28 cellular contexts compared by ENCODE assay signal in genomic region chr2:222301296-222301997, GRCh38. TPM values are rescaled to one million over a fixed set of nuclear protein-coding genes. Genes with fewer than 3 reads are reported as not detected.
DNase-seq lines count a peak whose midpoint lies in the region; ATAC-seq, FAIRE-seq and TF ChIP-seq lines count a peak whose summit lies in the region.
"Had no signal": no experiment of that assay in that cellular context is flagged by ENCODE, and none has a peak within 500 bp of the region (broad histone marks: within the 10 kb centered on the region; RNA-seq: fewer than 3 reads in every experiment).

No MANE protein-coding gene starts in this region.

- no peaks in the 10 kb centered on the region for H4K20me1 ChIP-seq in endothelial cell of umbilical vein (replicated peaks; ENCODE audit: control insufficient read depth, extremely low read depth, insufficient read depth, low read length)
- H4K20me1 ChIP-seq in GM23248 (ENCODE audit: insufficient read depth), result no peaks in the 10 kb centered on the region

- WGBS in GM23248 (ENCODE audit: low coverage in 1 of 2, low lambda C conversion rate in 2 of 2, missing lambda C conversion rate in 2 of 2), 2 experiments, result 13 to 15% methylated on average over 32 of the region's 32 CpGs
- 6 to 8% methylated on average over 32 of the region's 32 CpGs for WGBS in heart right ventricle, 2 donors

- no peak for FAIRE-seq in endothelial cell of umbilical vein (lab: Jason Lieb, UNC)
- FAIRE-seq: A549, endometrium had no signal

- TF ChIP-seq CTCF in endothelial cell of umbilical vein (IDR thresholded peaks at IDR 0.05; ENCODE audit: extremely low read depth in 1 of 2, insufficient read depth in 1 of 2, low read depth in 1 of 2, low read length in 2 of 2) (no peak), nephron progenitor cell (IDR thresholded peaks at IDR 0.05) (no peak), heart right ventricle (IDR thresholded peaks at IDR 0.05) (no peak), endothelial cell (IDR thresholded peaks at IDR 0.05; ENCODE audit: unreplicated experiment) (no peak)

- ATAC-seq in heart right ventricle, result no peak
- ATAC-seq: A549; CD8-positive, alpha-beta T cell; left cardiac atrium; naive thymus-derived CD4-positive, alpha-beta T cell; right lobe of liver had no signal

- H3K27ac ChIP-seq in endothelial cell of umbilical vein (ENCODE audit: insufficient read depth, low read depth, low read length), result no peak overlapping the region
- H3K27ac ChIP-seq in GM23248, result no peak overlapping the region
- no peak overlapping the region for H3K27ac ChIP-seq in heart right ventricle
- H3K27ac ChIP-seq: A549, parathyroid adenoma, right lobe of liver had no signal

- in situ Hi-C loops in GM23248 (cut with MboI), result no loop called here

- H3K4me1 ChIP-seq in endothelial cell of umbilical vein (ENCODE audit: control insufficient read depth, extremely low read depth, insufficient read depth, low read length) (peaks cover 9% of the 10 kb centered on the region), GM23248 (ENCODE audit: insufficient read depth) (no peaks in the 10 kb centered on the region), heart right ventricle (peaks cover 6 to 75% (median 35%) of the 10 kb centered on the region in 9 donors)

- H3K4me3 Mint-ChIP-seq in activated naive CD4-positive, alpha-beta T cell treated with anti-CD3 and anti-CD28 coated beads, Interleukin-2, amount 10 ng/mL, durations not matched to agents 7 days and 5 days, result no peak overlapping the region
- H3K4me3 Mint-ChIP-seq in activated naive CD4-positive, alpha-beta T cell treated with anti-CD3 and anti-CD28 coated beads for 36 hours, result no peak overlapping the region
- H3K4me3 Mint-ChIP-seq in nephron progenitor cell (peak overlapping the region; percentile 80), endothelial cell (ENCODE audit: unreplicated experiment) (no peak overlapping the region)
- H3K4me3 Mint-ChIP-seq: activated CD4-positive, alpha-beta memory T cell treated with anti-CD3 and anti-CD28 coated beads for 36 hours; CD8-positive, alpha-beta T cell; HFFc6; mesothelial cell of epicardium had no signal

- no peak overlapping the region for H3K9ac ChIP-seq in endothelial cell of umbilical vein (replicated peaks; ENCODE audit: extremely low read depth, insufficient read depth, low read length)
- no peak overlapping the region for H3K9ac ChIP-seq in GM23248
- H3K9ac ChIP-seq: parathyroid adenoma had no signal

- no peaks in the 10 kb centered on the region for H3K9me1 ChIP-seq in endothelial cell of umbilical vein (replicated peaks; ENCODE audit: control insufficient read depth, extremely low read depth, insufficient read depth, low read length)

- H3K27me3 ChIP-seq in endothelial cell of umbilical vein (ENCODE audit: control insufficient read depth in 2 of 2, insufficient read depth in 2 of 2, low read length in 2 of 2) (peaks cover 98 to 100% of the 10 kb centered on the region in 2 experiments), GM23248 (replicated peaks; ENCODE audit: insufficient read depth) (peaks cover 100% of the 10 kb centered on the region), heart right ventricle (peaks cover 65 to 100% (median 100%) of the 10 kb centered on the region in 7 donors)

- peaks cover 16% of the 10 kb centered on the region for H3K36me3 Mint-ChIP-seq in activated naive CD4-positive, alpha-beta T cell treated with anti-CD3 and anti-CD28 coated beads, Interleukin-2, amount 10 ng/mL, durations not matched to agents 7 days and 5 days
- peaks cover 4% of the 10 kb centered on the region for H3K36me3 Mint-ChIP-seq in activated naive CD4-positive, alpha-beta T cell treated with anti-CD3 and anti-CD28 coated beads for 36 hours (ENCODE audit: low read depth)
- H3K36me3 Mint-ChIP-seq in nephron progenitor cell (ENCODE audit: low read depth), result no peaks in the 10 kb centered on the region
- peaks cover 10% of the 10 kb centered on the region for H3K36me3 Mint-ChIP-seq in endothelial cell (ENCODE audit: low read depth, unreplicated experiment)
- H3K36me3 Mint-ChIP-seq: CD8-positive, alpha-beta T cell; mesothelial cell of epicardium had no signal

- POLR2A ChIA-PET in endothelial cell of umbilical vein (lab: Charles Lee), result no interaction called here

- no peak overlapping the region for H3K4me2 ChIP-seq in endothelial cell of umbilical vein (ENCODE audit: insufficient read depth, low read length)
- no peak overlapping the region for H3K4me2 ChIP-seq in GM23248 (ENCODE audit: unreplicated experiment)
- H3K4me2 ChIP-seq: A549 had no signal

- no TSS peak for BruUV-seq in endothelial cell of umbilical vein (replicated peaks; lab: Mats Ljungman, UMichigan)

- H3K9me3 ChIP-seq in endothelial cell of umbilical vein (replicated peaks; ENCODE audit: control insufficient read depth, insufficient read depth, low read length), result no peaks in the 10 kb centered on the region
- H3K9me3 ChIP-seq in GM23248 (ENCODE audit: low read depth), result no peaks in the 10 kb centered on the region
- no peaks in the 10 kb centered on the region for H3K9me3 ChIP-seq in heart right ventricle
- H3K9me3 ChIP-seq: A549, right lobe of liver had no signal

- H3K4me1 Mint-ChIP-seq in activated naive CD4-positive, alpha-beta T cell treated with anti-CD3 and anti-CD28 coated beads, Interleukin-2, amount 10 ng/mL, durations not matched to agents 7 days and 5 days, result peaks cover 41% of the 10 kb centered on the region
- peaks cover 48% of the 10 kb centered on the region for H3K4me1 Mint-ChIP-seq in activated naive CD4-positive, alpha-beta T cell treated with anti-CD3 and anti-CD28 coated beads for 36 hours (ENCODE audit: low read depth)
- H3K4me1 Mint-ChIP-seq in nephron progenitor cell (peaks cover 90% of the 10 kb centered on the region), endothelial cell (ENCODE audit: unreplicated experiment) (peaks cover 75% of the 10 kb centered on the region)

- H2AFZ ChIP-seq in endothelial cell of umbilical vein (ENCODE audit: low read depth, low read length) (no peak overlapping the region), GM23248 (no peak overlapping the region)
- H2AFZ ChIP-seq: parathyroid adenoma had no signal

- CTCF ChIA-PET in activated naive CD4-positive, alpha-beta T cell treated with anti-CD3 and anti-CD28 coated beads, Interleukin-2, amount 10 ng/mL, durations not matched to agents 7 days and 5 days (lab: Charles Lee), result interaction anchor here (0.7 to 1.3 kb wide), 3 partner anchors 8 to 16 kb away, joined by 3 to 4 read pairs (median 3); no protein-coding TSS in a partner anchor
- CTCF ChIA-PET in activated naive CD4-positive, alpha-beta T cell treated with anti-CD3 and anti-CD28 coated beads for 36 hours (lab: Charles Lee), result no interaction called here
- CTCF ChIA-PET in endothelial cell of umbilical vein (lab: Charles Lee), result interaction anchor here (1.0 to 1.1 kb wide), 2 partner anchors 17 to 261 kb away, joined by 3 to 4 read pairs; no protein-coding TSS in a partner anchor

- intact Hi-C loops in activated naive CD4-positive, alpha-beta T cell treated with anti-CD3 and anti-CD28 coated beads for 36 hours (cut with micrococcal nuclease), result no loop called here
- intact Hi-C loops in endothelial cell of umbilical vein (cut with micrococcal nuclease) (loop anchor here (10.0 kb wide), 1 partner anchor 797 kb away; no protein-coding TSS in a partner anchor), heart right ventricle (cut with DNase I) (loop anchor here in 2 of 10 donors (10.0 kb wide), 1 partner anchor 247 kb away; no protein-coding TSS in a partner anchor)

- H3K9me2 ChIP-seq in GM23248 (ENCODE audit: insufficient read depth), result no peaks in the 10 kb centered on the region

- no peak for DNase-seq in activated naive CD4-positive, alpha-beta T cell treated with anti-CD3 and anti-CD28 coated beads, Interleukin-2, amount 10 ng/mL, durations not matched to agents 7 days and 5 days
- DNase-seq in activated naive CD4-positive, alpha-beta T cell treated with anti-CD3 and anti-CD28 coated beads for 36 hours, result no peak
- DNase-seq in endothelial cell of umbilical vein (ENCODE audit: low read depth, low spot score) (no peak), nephron progenitor cell (no peak), GM23248 (no peak), heart right ventricle (no peak), endothelial cell (ENCODE audit: low spot score) (no peak)
- DNase-seq in stimulated activated CD4-positive, alpha-beta T cell treated with anti-CD3 and anti-CD28 coated beads, Interleukin-4, amount 100 ng/mL, for 24 hours, result no peak
- DNase-seq: activated CD4-positive, alpha-beta memory T cell treated with anti-CD3 and anti-CD28 coated beads for 36 hours; activated CD8-positive, alpha-beta memory T cell treated with anti-CD3 and anti-CD28 coated beads, Interleukin-2, amount 50 U/mL, for 48 hours; activated effector memory CD4-positive, alpha-beta T cell treated with anti-CD3 and anti-CD28 coated beads, Interleukin-2, amount 50 U/mL, for 16 hours; CD8-positive, alpha-beta T cell; cortex of kidney; DMS 273 treated with DMSO at 0.1 percent for 48 hours; HFFc6; left cardiac atrium; naive thymus-derived CD4-positive, alpha-beta T cell; NCI-H2029 treated with DMSO at 0.1 percent for 48 hours; stimulated activated CD4-positive, alpha-beta T cell treated with anti-CD3 and anti-CD28 coated beads, Interleukin-15, amount 100 ng/mL, for 24 hours; stimulated activated CD8-positive, alpha-beta memory T cell treated with anti-CD3 and anti-CD28 coated beads, Interleukin-4, amount 100 ng/mL, for 48 hours; T1000; trophoblast cell had no signal

- TF ChIP-seq POLR2A in endothelial cell of umbilical vein (IDR thresholded peaks at IDR 0.05; ENCODE audit: low read depth, low read length), result no peak

- H3K36me3 ChIP-seq in endothelial cell of umbilical vein (ENCODE audit: control insufficient read depth in 2 of 2, extremely low read depth in 1 of 2, insufficient read depth in 2 of 2, low read length in 2 of 2) (no peaks in the 10 kb centered on the region), GM23248 (ENCODE audit: low read depth) (no peaks in the 10 kb centered on the region), heart right ventricle (no peaks in the 10 kb centered on the region)
- H3K36me3 ChIP-seq: right lobe of liver had no signal

- peak overlapping the region; percentile 45 for H3K27ac Mint-ChIP-seq in activated naive CD4-positive, alpha-beta T cell treated with anti-CD3 and anti-CD28 coated beads, Interleukin-2, amount 10 ng/mL, durations not matched to agents 7 days and 5 days
- no peak overlapping the region for H3K27ac Mint-ChIP-seq in activated naive CD4-positive, alpha-beta T cell treated with anti-CD3 and anti-CD28 coated beads for 36 hours
- H3K27ac Mint-ChIP-seq in nephron progenitor cell (peak overlapping the region; percentile 39), endothelial cell (ENCODE audit: unreplicated experiment) (no peak overlapping the region)
- H3K27ac Mint-ChIP-seq: activated CD4-positive, alpha-beta memory T cell treated with anti-CD3 and anti-CD28 coated beads for 36 hours; CD8-positive, alpha-beta T cell; HFFc6; mesothelial cell of epicardium had no signal

- dilution Hi-C loops in endothelial cell of umbilical vein (cut with MboI; ENCODE audit: extremely low pct_ligation_motif_present, low sequenced_read_pairs), result no loop called here

- H3K27me3 Mint-ChIP-seq in activated naive CD4-positive, alpha-beta T cell treated with anti-CD3 and anti-CD28 coated beads, Interleukin-2, amount 10 ng/mL, durations not matched to agents 7 days and 5 days, result peaks cover 100% of the 10 kb centered on the region
- H3K27me3 Mint-ChIP-seq in activated naive CD4-positive, alpha-beta T cell treated with anti-CD3 and anti-CD28 coated beads for 36 hours (ENCODE audit: low read depth), result peaks cover 91% of the 10 kb centered on the region
- peaks cover 98% of the 10 kb centered on the region for H3K27me3 Mint-ChIP-seq in nephron progenitor cell (ENCODE audit: low read depth, poor library complexity)
- peaks cover 68% of the 10 kb centered on the region for H3K27me3 Mint-ChIP-seq in endothelial cell (ENCODE audit: unreplicated experiment)

- H3F3A ChIP-seq in GM23248 (ENCODE audit: insufficient read depth), result no peaks in the 10 kb centered on the region

- no peak overlapping the region for H3K4me3 ChIP-seq in endothelial cell of umbilical vein (replicated peaks in 1 of 3; ENCODE audit: insufficient read depth in 1 of 3, low read depth in 1 of 3, low read length in 3 of 3)
- no peak overlapping the region for H3K4me3 ChIP-seq in GM23248
- H3K4me3 ChIP-seq in heart right ventricle, result no peak overlapping the region
- H3K4me3 ChIP-seq: A549, right lobe of liver had no signal

- peaks cover 9% of the 10 kb centered on the region for H3K9me3 Mint-ChIP-seq in activated naive CD4-positive, alpha-beta T cell treated with anti-CD3 and anti-CD28 coated beads, Interleukin-2, amount 10 ng/mL, durations not matched to agents 7 days and 5 days
- H3K9me3 Mint-ChIP-seq in activated naive CD4-positive, alpha-beta T cell treated with anti-CD3 and anti-CD28 coated beads for 36 hours, result no peaks in the 10 kb centered on the region
- H3K9me3 Mint-ChIP-seq in nephron progenitor cell (no peaks in the 10 kb centered on the region), endothelial cell (ENCODE audit: unreplicated experiment) (no peaks in the 10 kb centered on the region)
- H3K9me3 Mint-ChIP-seq: activated CD4-positive, alpha-beta memory T cell treated with anti-CD3 and anti-CD28 coated beads for 36 hours; CD8-positive, alpha-beta T cell; HFFc6; mesothelial cell of epicardium had no signal

- H3K79me2 ChIP-seq in endothelial cell of umbilical vein (ENCODE audit: control insufficient read depth, insufficient read depth, low read length) (no peaks in the 10 kb centered on the region), GM23248 (ENCODE audit: insufficient read depth) (no peaks in the 10 kb centered on the region)
- H3K79me2 ChIP-seq: parathyroid adenoma had no signal

RNA-seq across cellular contexts. Expression of gene PAX3, which starts 2.6 kb away (rescaled TPM):
- not detected for total RNA-seq in activated naive CD4-positive, alpha-beta T cell treated with anti-CD3 and anti-CD28 coated beads for 36 hours
- total RNA-seq in endothelial cell of umbilical vein, result not detected in 2 replicates
- not detected in 2 replicates for polyA plus RNA-seq in endothelial cell of umbilical vein
- not detected in 2 replicates for polyA plus RNA-seq in endothelial cell of umbilical vein (2011; cell fraction: cytosol; rRNA removed)
- not detected in 2 replicates for polyA plus RNA-seq in endothelial cell of umbilical vein (2011; cell fraction: nucleus; rRNA removed)
- polyA plus RNA-seq in endothelial cell of umbilical vein (2012), result not detected in 2 replicates
- polyA minus RNA-seq in endothelial cell of umbilical vein, result not detected in 2 replicates
- not detected for polyA minus RNA-seq in endothelial cell of umbilical vein (2011; cell fraction: cytosol; rRNA and poly(A)+ RNA removed)
- not detected in 2 replicates for polyA minus RNA-seq in endothelial cell of umbilical vein (2011; cell fraction: nucleus; rRNA and poly(A)+ RNA removed)
- not detected in 2 replicates for total RNA-seq in GM23248 (2014; rRNA removed; shearing (Covaris generic))
- not detected in 2 replicates for polyA plus RNA-seq in GM23248 (2016; fragmentation: Nextera tagmentation; extraction: Ambion mirVana)
- total RNA-seq in heart right ventricle, result not detected
- under 1 TPM in 1 of 2 donors, not detected in 1; 0.01 TPM for polyA plus RNA-seq in heart right ventricle
- total RNA-seq in endothelial cell (ENCODE audit: unreplicated experiment), result 16.5 TPM
- total RNA-seq: activated CD4-positive, alpha-beta memory T cell treated with anti-CD3 and anti-CD28 coated beads for 36 hours; CD8-positive, alpha-beta T cell; G401; naive thymus-derived CD4-positive, alpha-beta T cell; right lobe of liver had no signal
- polyA plus RNA-seq: A549; naive thymus-derived CD4-positive, alpha-beta T cell had no signal

Comparison
In these comparisons a context has a peak if more than half of its experiments do, and no peak if none do; other contexts are left out.
1. H3K27ac Mint-ChIP-seq: peak in activated naive CD4-positive, alpha-beta T cell treated with anti-CD3 and anti-CD28 coated beads, Interleukin-2, amount 10 ng/mL, durations not matched to agents 7 days and 5 days (single experiment) and nephron progenitor cell (single experiment); none in activated naive CD4-positive, alpha-beta T cell treated with anti-CD3 and anti-CD28 coated beads for 36 hours (single experiment) and endothelial cell (single experiment).
2. RNA of gene PAX3, which starts 2.6 kb away (total RNA-seq): 16.5 TPM in endothelial cell (single experiment); not detected in activated naive CD4-positive, alpha-beta T cell treated with anti-CD3 and anti-CD28 coated beads for 36 hours, not detected in endothelial cell of umbilical vein, not detected in GM23248 and not detected in heart right ventricle; every median in the first group is over 10 times any median in the second.